ENCODE assay signal across 24 cellular contexts in genomic region chr5:29744618-29745017, GRCh38.
"Had no signal": no experiment of that assay in that cellular context is flagged by ENCODE, and none has a peak within 500 bp of the region (broad histone marks: within the 10 kb centered on the region; RNA-seq: fewer than 3 reads in every experiment).

No MANE protein-coding gene starts in this region.

- H3K4me1 ChIP-seq: SJCRH30 had no signal

- DNase-seq: IMR-90, Kasumi-1, KG1, MV-4-11, NCI-H1048, NCI-H1105, NCI-H1417, NCI-H1436 treated with DMSO at 0.1 percent for 48 hours, NCI-H1694, NCI-H187 treated with DMSO at 0.1 percent for 48 hours, NCI-H2081, NCI-H2107, NCI-H2227 treated with DMSO at 0.1 percent for 48 hours, NCI-H524, NCI-H526 treated with DMSO at 0.1 percent for 48 hours, SHP77 treated with DMSO at 0.1 percent for 48 hours, SJCRH30, SW 1271, T-helper 1 cell, T-helper 17 cell had no signal

- H3K27ac ChIP-seq: RWPE1, SJCRH30, SK-N-MC had no signal

- ATAC-seq: HepG2, Panc1, T-helper 17 cell had no signal

- H3K36me3 ChIP-seq: SJCRH30 had no signal

- H3K27me3 ChIP-seq: SJCRH30 had no signal

- H3K4me3 ChIP-seq: SJCRH30, SK-N-MC had no signal

- H3K9me3 ChIP-seq: SJCRH30 had no signal
